Comparison of ENCODE assay signal across 1 cellular context in genomic region chr19:6737284-6737872, GRCh38.
TF ChIP-seq lines count a peak whose summit lies in the region.

TSS of gene GPR108 (minus strand) at chr19:6737580. CDS start at chr19:6737576, 4 bp downstream.

TF ChIP-seq in K562, 482 proteins besides CTCF, POLR2A, EP300 and RAD21 (continued from another document and continues in another):
- TF ChIP-seq IFI16 (CRISPR knock-in tag; IDR thresholded peaks at IDR 0.05) (no peak), SMAD3 (CRISPR knock-in tag; conservative IDR thresholded peaks at IDR 0.05) (no peak), DLX4 (CRISPR knock-in tag; IDR thresholded peaks at IDR 0.05) (no peak), TCF15 (CRISPR knock-in tag; IDR thresholded peaks at IDR 0.05) (no peak), STAT6 (CRISPR knock-in tag; IDR thresholded peaks at IDR 0.05) (no peak), ZBTB2 (IDR thresholded peaks at IDR 0.05) (no peak), ZNF165 (CRISPR knock-in tag; IDR thresholded peaks at IDR 0.05; ENCODE audit: borderline replicate concordance) (no peak), ZNF766 (CRISPR knock-in tag; conservative IDR thresholded peaks at IDR 0.05) (no peak), RCOR1 (IDR thresholded peaks at IDR 0.05; ENCODE audit: borderline replicate concordance in 1 of 2, low read depth in 2 of 2, low read length in 2 of 2) (no peak; a peak in 3 of 4 replicates), USF2 (CRISPR knock-in tag; IDR thresholded peaks at IDR 0.05) (no peak), ILK (tag; IDR thresholded peaks at IDR 0.05; ENCODE audit: borderline replicate concordance, low read depth) (no peak), ZNF609 (CRISPR knock-in tag; IDR thresholded peaks at IDR 0.05; ENCODE audit: borderline replicate concordance) (no peak), ZC3H8 (IDR thresholded peaks at IDR 0.05) (no peak), ZNF785 (CRISPR knock-in tag; IDR thresholded peaks at IDR 0.05) (no peak), ZNF134 (CRISPR knock-in tag; conservative IDR thresholded peaks at IDR 0.05) (no peak), ZFP91 (CRISPR knock-in tag; IDR thresholded peaks at IDR 0.05) (no peak), NCOA4 (IDR thresholded peaks at IDR 0.05; ENCODE audit: partially characterized antibody) (no peak), ZNF586 (CRISPR knock-in tag; conservative IDR thresholded peaks at IDR 0.05) (no peak), MEF2D (tag; conservative IDR thresholded peaks at IDR 0.05; ENCODE audit: low read depth) (no peak), ZKSCAN3 (CRISPR knock-in tag; IDR thresholded peaks at IDR 0.05) (no peak), ELF4 (CRISPR knock-in tag; IDR thresholded peaks at IDR 0.05) (0 out of 2 replicates have a peak, but pooled peaks have one; percentile 28), ZC3H11A (IDR thresholded peaks at IDR 0.05; ENCODE audit: low read depth, low read length) (no peak), TARDBP (IDR thresholded peaks at IDR 0.05) (no peak), SAP30 (IDR thresholded peaks at IDR 0.05; ENCODE audit: borderline replicate concordance, insufficient read depth, low read depth, low read length, poor library complexity, severe bottlenecking) (no peak), MECOM (CRISPR knock-in tag; IDR thresholded peaks at IDR 0.05) (no peak), LEF1 (IDR thresholded peaks at IDR 0.05) (no peak), ZKSCAN1 (IDR thresholded peaks at IDR 0.05; ENCODE audit: low read depth, low read length) (no peak), NR2C1 (IDR thresholded peaks at IDR 0.05) (peak; percentile 50; the same call in 1 of the 2 replicates), NR2C1 (tag; IDR thresholded peaks at IDR 0.05) (no peak; the same call in 1 of the 2 replicates), BRCA1 (IDR thresholded peaks at IDR 0.05) (no peak), BRCA1 (CRISPR knock-in tag; IDR thresholded peaks at IDR 0.05) (no peak), ARNT (IDR thresholded peaks at IDR 0.05) (no peak), ZFPM2 (CRISPR knock-in tag; IDR thresholded peaks at IDR 0.05) (0 out of 2 replicates have a peak, but pooled peaks have one; percentile 62), MTF1 (CRISPR knock-in tag; IDR thresholded peaks at IDR 0.05; ENCODE audit: borderline replicate concordance) (no peak), CLOCK (CRISPR knock-in tag; IDR thresholded peaks at IDR 0.05; ENCODE audit: borderline replicate concordance) (no peak), FOXO4 (CRISPR knock-in tag; IDR thresholded peaks at IDR 0.05) (no peak), ATF1 (CRISPR knock-in tag; IDR thresholded peaks at IDR 0.05) (peak; percentile 74), ATF1 (tag; IDR thresholded peaks at IDR 0.05) (peak; percentile 100), IRF9 (tag; IDR thresholded peaks at IDR 0.05) (no peak), ZNF584 (CRISPR knock-in tag; IDR thresholded peaks at IDR 0.05; ENCODE audit: low read depth) (no peak), ZNF512 (tag; IDR thresholded peaks at IDR 0.05) (no peak), ZFP1 (CRISPR knock-in tag; IDR thresholded peaks at IDR 0.05) (no peak), ELF2 (CRISPR knock-in tag; IDR thresholded peaks at IDR 0.05) (peak; percentile 74), CEBPG (CRISPR knock-in tag; IDR thresholded peaks at IDR 0.05) (peak; percentile 84), CEBPG (tag; conservative IDR thresholded peaks at IDR 0.05 in 1 of 2, IDR thresholded peaks at IDR 0.05 in 1 of 2) (peak; percentile 90 to 95), ZNF232 (CRISPR knock-in tag; IDR thresholded peaks at IDR 0.05) (no peak)
